In genomic region chr17:1644493-1645206, GRCh38 we compare ENCODE assay signal across 8 cellular contexts. TPM values are rescaled to one million over a fixed set of nuclear protein-coding genes. Genes with fewer than 3 reads are reported as not detected.
A peak's percentile ranks its signal among the peaks of the same experiment; 100 is the strongest.
DNase-seq lines count a peak whose midpoint lies in the region; ATAC-seq, FAIRE-seq and TF ChIP-seq lines count a peak whose summit lies in the region.

No MANE protein-coding gene starts in this region.

- peak overlapping the region; percentile 68 for H3K4me3 Mint-ChIP-seq in GM23338
- H3K4me3 Mint-ChIP-seq in activated T-helper 17 cell treated with anti-CD3 and anti-CD28 coated beads, Interleukin-2, amount 50 U/mL, for 72 hours = peak overlapping the region; percentile 85

- no peaks in the 10 kb centered on the region for H3K36me3 Mint-ChIP-seq in GM23338 (ENCODE audit: low read depth)
- peaks cover under 1% of the 10 kb centered on the region for H3K36me3 Mint-ChIP-seq in activated T-helper 17 cell treated with anti-CD3 and anti-CD28 coated beads, Interleukin-2, amount 50 U/mL, for 72 hours (ENCODE audit: low read depth)

- POLR2A ChIA-PET in A549 (lab: Yijun Ruan, JAX) = no interaction called here

- H3K27me3 Mint-ChIP-seq in GM23338 (ENCODE audit: insufficient read depth, low read depth, poor library complexity) = peaks cover 28% of the 10 kb centered on the region
- no peaks in the 10 kb centered on the region for H3K27me3 Mint-ChIP-seq in activated T-helper 17 cell treated with anti-CD3 and anti-CD28 coated beads, Interleukin-2, amount 50 U/mL, for 72 hours

- no peak overlapping the region for H2AFZ ChIP-seq in GM23338

- H3K4me1 Mint-ChIP-seq in GM23338 = peaks cover 38% of the 10 kb centered on the region
- H3K4me1 Mint-ChIP-seq in activated T-helper 17 cell treated with anti-CD3 and anti-CD28 coated beads, Interleukin-2, amount 50 U/mL, for 72 hours = peaks cover 8% of the 10 kb centered on the region

- no peak overlapping the region for H3K4me3 ChIP-seq in A549
- H3K4me3 ChIP-seq in GM23338 = no peak overlapping the region
- peak overlapping the region; percentile 37 to 55 for H3K4me3 ChIP-seq in left lung
- H3K4me3 ChIP-seq in thoracic aorta = peak overlapping the region; percentile 73

- H3F3A ChIP-seq in GM23338 (replicated peaks; ENCODE audit: low read depth) = peaks cover 18% of the 10 kb centered on the region; the same call in 1 of the 2 replicates

- H3K36me3 ChIP-seq in GM23338 (ENCODE audit: insufficient read depth) (no peaks in the 10 kb centered on the region), left lung (peaks cover 0 to 5% of the 10 kb centered on the region in 2 donors), thoracic aorta (no peaks in the 10 kb centered on the region)

- DNase-seq in A549 (ENCODE audit: low read depth in 1 of 2, low spot score in 1 of 2) = no peak
- no peak for DNase-seq in GM23338 (ENCODE audit: low spot score)
- peak; percentile 45 to 74 for DNase-seq in left lung
- no peak for DNase-seq in thoracic aorta (ENCODE audit: low spot score)
- no peak for DNase-seq in medulla oblongata (ENCODE audit: extremely low spot score)
- no peak for DNase-seq in iPS-NIHi7 (ENCODE audit: extremely low spot score)

- no peak for TF ChIP-seq RAD21 in A549 (conservative IDR thresholded peaks at IDR 0.05 in 1 of 2, IDR thresholded peaks at IDR 0.05 in 1 of 2)

- H3K4me2 ChIP-seq in A549 = peak overlapping the region; percentile 100
- H3K4me2 ChIP-seq in GM23338 = peak overlapping the region; percentile 78; the same call in 1 of the 2 replicates

- no peak overlapping the region for H3K27ac Mint-ChIP-seq in GM23338
- peak overlapping the region; percentile 93 for H3K27ac Mint-ChIP-seq in activated T-helper 17 cell treated with anti-CD3 and anti-CD28 coated beads, Interleukin-2, amount 50 U/mL, for 72 hours

- H3K79me2 ChIP-seq in GM23338 (replicated peaks; ENCODE audit: insufficient read depth) = no peaks in the 10 kb centered on the region

- intact Hi-C loops in left lung (cut with DNase I) = no loop called here

- TF ChIP-seq CTCF in A549 (IDR thresholded peaks at IDR 0.05) (no peak), GM23338 (conservative IDR thresholded peaks at IDR 0.05; ENCODE audit: low read depth in 2 of 2) (no peak), left lung (IDR thresholded peaks at IDR 0.05) (no peak), thoracic aorta (IDR thresholded peaks at IDR 0.05) (no peak)

- peaks cover 28% of the 10 kb centered on the region for H3K4me1 ChIP-seq in A549
- peaks cover 20% of the 10 kb centered on the region for H3K4me1 ChIP-seq in GM23338 (ENCODE audit: insufficient read depth)
- peaks cover 29 to 70% of the 10 kb centered on the region in 2 donors for H3K4me1 ChIP-seq in left lung
- peaks cover 6 to 21% of the 10 kb centered on the region in 2 donors for H3K4me1 ChIP-seq in thoracic aorta (ENCODE audit: control insufficient read depth in 1 of 2, low read depth in 2 of 2)

- H3K9me3 ChIP-seq in A549 (no peaks in the 10 kb centered on the region), left lung (no peaks in the 10 kb centered on the region), thoracic aorta (no peaks in the 10 kb centered on the region)

- H3K27me3 ChIP-seq in GM23338 (ENCODE audit: insufficient read depth) = peaks cover 6% of the 10 kb centered on the region
- no peaks in the 10 kb centered on the region for H3K27me3 ChIP-seq in left lung
- H3K27me3 ChIP-seq in thoracic aorta (replicated peaks; ENCODE audit: insufficient read depth) = no peaks in the 10 kb centered on the region

- peaks cover 3% of the 10 kb centered on the region; the same call in 1 of the 2 replicates for H3K9me2 ChIP-seq in GM23338 (ENCODE audit: insufficient read depth)

- CTCF ChIA-PET in A549 (lab: Yijun Ruan, JAX) = interaction anchor here (0.6 to 11.7 kb wide), 11 partner anchors 7 to 119 kb away, joined by 3 to 204 read pairs (median 4); partner anchors contain the start of gene SLC43A2

- TF ChIP-seq EP300 in A549 (IDR thresholded peaks at IDR 0.05) = no peak

- TF ChIP-seq POLR2A in A549 (IDR thresholded peaks at IDR 0.05; ENCODE audit: low read length) = no peak

- H3K27ac ChIP-seq in A549 = peak overlapping the region in 1 of 2 experiments; percentile 81; a peak in 2 of 6 replicates
- no peak overlapping the region for H3K27ac ChIP-seq in GM23338 (ENCODE audit: low read depth)
- H3K27ac ChIP-seq in left lung = peak overlapping the region; percentile 83 to 98
- H3K27ac ChIP-seq in thoracic aorta = no peak overlapping the region

- ATAC-seq in A549 (no peak), GM23338 (no peak), left lung (no peak), thoracic aorta (ENCODE audit: insufficient number of reproducible peaks, low FRiP score, low read depth) (no peak), GM18909 (IDR thresholded peaks at IDR 0.05; ENCODE audit: poor library complexity, unreplicated experiment) (no peak)
- ATAC-seq in activated T-helper 17 cell treated with anti-CD3 and anti-CD28 coated beads, Interleukin-2, amount 50 U/mL, for 72 hours (replicated peaks) = peak; percentile 59

- no peak for FAIRE-seq in A549 (lab: Jason Lieb, UNC)

- H4K20me1 ChIP-seq in GM23338 (replicated peaks; ENCODE audit: insufficient read depth) = no peaks in the 10 kb centered on the region

- H3K9me3 Mint-ChIP-seq in GM23338 = peaks cover 3% of the 10 kb centered on the region; the same call in 1 of the 3 replicates
- no peaks in the 10 kb centered on the region for H3K9me3 Mint-ChIP-seq in activated T-helper 17 cell treated with anti-CD3 and anti-CD28 coated beads, Interleukin-2, amount 50 U/mL, for 72 hours

- WGBS in A549 (ENCODE audit: missing lambda C conversion rate) = 73% methylated on average over 15 of the region's 15 CpGs

TF ChIP-seq in GM23338, 12 proteins besides CTCF, POLR2A, EP300 and RAD21 (continues in another document):
- no peak for TF ChIP-seq NANOG (IDR thresholded peaks at IDR 0.05; ENCODE audit: borderline replicate concordance)
- TF ChIP-seq ETS1 (IDR thresholded peaks at IDR 0.05) = no peak
- TF ChIP-seq ZNF114 (CRISPR knock-in tag; IDR thresholded peaks at IDR 0.05) = no peak
- no peak for TF ChIP-seq JUNB (IDR thresholded peaks at IDR 0.05; ENCODE audit: unreplicated experiment)
- TF ChIP-seq EZH2phosphoT487 (IDR thresholded peaks at IDR 0.05; ENCODE audit: unreplicated experiment) = no peak

RNA-seq across cellular contexts. Expression of gene SCARF1, which starts 0.9 kb away (rescaled TPM):
- 0.09 TPM in 2 replicates for polyA plus RNA-seq in A549 (2011; rRNA removed)
- 0.11 and 0.14 TPM in 2 replicates for polyA plus RNA-seq in A549 (2012; cell fraction: cytosol; rRNA removed)
- 0.49 and 0.92 TPM in 2 replicates for polyA plus RNA-seq in A549 (2012; cell fraction: nucleus; rRNA removed)
- polyA plus RNA-seq in A549 (2017; fragmentation: RNase III; extraction: RNeasy Plus Mini Kit Qiagen cat#74134 plus additional on column Dnase treatment) = 0.21 to 0.30 TPM (median 0.30 TPM) in 3 replicates
- polyA minus RNA-seq in A549 (2011; rRNA and poly(A)+ RNA removed) = 0.15 TPM in 1 of 2 replicates, not detected in the other
- 1.0 and 1.6 TPM in 2 replicates for total RNA-seq in GM23338 (2014; rRNA removed; shearing (Covaris generic))
- 0.63 and 0.76 TPM in 2 replicates for polyA plus RNA-seq in GM23338 (2016; fragmentation: Nextera tagmentation; extraction: Ambion mirVana)
- 1 to 10 TPM; 2.5 to 5.7 TPM for total RNA-seq in activated T-helper 17 cell treated with anti-CD3 and anti-CD28 coated beads, Interleukin-2, amount 50 U/mL, for 72 hours
- 10 to 100 TPM; 24.8 to 33.0 TPM for total RNA-seq in left lung
- total RNA-seq in thoracic aorta = 10 to 100 TPM; 17.6 to 19.1 TPM

RNA-seq across cellular contexts. Expression of gene RILP, which starts 5.0 kb away (rescaled TPM):
- polyA plus RNA-seq in A549 (2011; rRNA removed) (6.4 and 8.2 TPM in 2 replicates), A549 (2017; fragmentation: RNase III; extraction: RNeasy Plus Mini Kit Qiagen cat#74134 plus additional on column Dnase treatment) (6.5 to 6.8 TPM (median 6.6 TPM) in 3 replicates), GM23338 (2016; fragmentation: Nextera tagmentation; extraction: Ambion mirVana) (8.6 and 10.8 TPM in 2 replicates)
- 11.6 and 13.2 TPM in 2 replicates for polyA plus RNA-seq in A549 (2012; cell fraction: cytosol; rRNA removed)
- 8.9 and 11.0 TPM in 2 replicates for polyA plus RNA-seq in A549 (2012; cell fraction: nucleus; rRNA removed)
- polyA minus RNA-seq in A549 (2011; rRNA and poly(A)+ RNA removed) = 3.8 and 4.1 TPM in 2 replicates
- 9.2 and 17.4 TPM in 2 replicates for total RNA-seq in GM23338 (2014; rRNA removed; shearing (Covaris generic))
- total RNA-seq in activated T-helper 17 cell treated with anti-CD3 and anti-CD28 coated beads, Interleukin-2, amount 50 U/mL, for 72 hours = 1 to 10 TPM; 2.4 to 6.1 TPM
- total RNA-seq in left lung (10 to 100 TPM; 21.2 to 34.7 TPM), thoracic aorta (10 to 100 TPM; 16.1 to 38.9 TPM)

RNA-seq across cellular contexts. Expression of gene SLC43A2, which starts 16.0 kb away (rescaled TPM):
- polyA plus RNA-seq in A549 (2011; rRNA removed) (6.0 and 7.0 TPM in 2 replicates), A549 (2017; fragmentation: RNase III; extraction: RNeasy Plus Mini Kit Qiagen cat#74134 plus additional on column Dnase treatment) (3.5 to 6.0 TPM (median 5.3 TPM) in 3 replicates), GM23338 (2016; fragmentation: Nextera tagmentation; extraction: Ambion mirVana) (2.2 and 2.5 TPM in 2 replicates)
- polyA plus RNA-seq in A549 (2012; cell fraction: cytosol; rRNA removed) = 7.6 and 11.8 TPM in 2 replicates
- polyA plus RNA-seq in A549 (2012; cell fraction: nucleus; rRNA removed) = 16.4 and 24.1 TPM in 2 replicates
- polyA minus RNA-seq in A549 (2011; rRNA and poly(A)+ RNA removed) = 15.3 and 15.9 TPM in 2 replicates
- 7.1 and 9.8 TPM in 2 replicates for total RNA-seq in GM23338 (2014; rRNA removed; shearing (Covaris generic))
- total RNA-seq in activated T-helper 17 cell treated with anti-CD3 and anti-CD28 coated beads, Interleukin-2, amount 50 U/mL, for 72 hours = 1 to 10 TPM in 1 of 2 donors, under 1 TPM in 1; 0.52 to 1.6 TPM
- total RNA-seq in left lung (10 to 100 TPM; 53.1 to 87.9 TPM), thoracic aorta (10 to 100 TPM; 21.1 to 21.9 TPM)

RNA-seq across cellular contexts. Expression of gene PRPF8, which starts 40.0 kb away (rescaled TPM):
- polyA plus RNA-seq in A549 (2011; rRNA removed) = 263 and 374 TPM in 2 replicates
- polyA plus RNA-seq in A549 (2012; cell fraction: cytosol; rRNA removed) = 225 and 261 TPM in 2 replicates
- polyA plus RNA-seq in A549 (2012; cell fraction: nucleus; rRNA removed) = 743 and 891 TPM in 2 replicates
- 228 to 250 TPM (median 234 TPM) in 3 replicates for polyA plus RNA-seq in A549 (2017; fragmentation: RNase III; extraction: RNeasy Plus Mini Kit Qiagen cat#74134 plus additional on column Dnase treatment)
- 1,065 and 1,094 TPM in 2 replicates for polyA minus RNA-seq in A549 (2011; rRNA and poly(A)+ RNA removed)
- 231 and 246 TPM in 2 replicates for total RNA-seq in GM23338 (2014; rRNA removed; shearing (Covaris generic))
- 175 and 178 TPM in 2 replicates for polyA plus RNA-seq in GM23338 (2016; fragmentation: Nextera tagmentation; extraction: Ambion mirVana)
- 100 to 1,000 TPM; 353 to 426 TPM for total RNA-seq in activated T-helper 17 cell treated with anti-CD3 and anti-CD28 coated beads, Interleukin-2, amount 50 U/mL, for 72 hours
- total RNA-seq in left lung = 100 to 1,000 TPM; 230 to 268 TPM
- total RNA-seq in thoracic aorta = 100 to 1,000 TPM; 184 to 186 TPM

Comparison
In these comparisons a context has a peak if more than half of its experiments do, and no peak if none do; other contexts are left out.
1. DNase-seq: peak in left lung (2 of 2); none in A549 (0 of 2), GM23338 (single experiment), thoracic aorta (single experiment), medulla oblongata (single experiment) and iPS-NIHi7 (single experiment).
2. H3K27ac ChIP-seq: peak in left lung (2 of 2); none in GM23338 (single experiment) and thoracic aorta (0 of 2).
3. H3K4me3 ChIP-seq: peak in left lung (2 of 2) and thoracic aorta (single experiment); none in A549 (single experiment) and GM23338 (single experiment).